22 cellular contexts compared by ENCODE assay signal in genomic region chr10:96415896-96416554, GRCh38. TPM values are rescaled to one million over a fixed set of nuclear protein-coding genes. Genes with fewer than 3 reads are reported as not detected.
A peak's percentile ranks its signal among the peaks of the same experiment; 100 is the strongest.
DNase-seq lines count a peak whose midpoint lies in the region; TF ChIP-seq lines count a peak whose summit lies in the region.
"Had no signal": no experiment of that assay in that cellular context is flagged by ENCODE, and none has a peak within 500 bp of the region (broad histone marks: within the 10 kb centered on the region; RNA-seq: fewer than 3 reads in every experiment).

No MANE protein-coding gene starts in this region.

- H2AFZ ChIP-seq in hepatocyte: no peak overlapping the region

- H3K9me3 ChIP-seq in left ventricle myocardium inferior (replicated peaks) (no peaks in the 10 kb centered on the region), right atrium auricular region (no peaks in the 10 kb centered on the region), adipocyte (ENCODE audit: control insufficient read depth, low read length) (no peaks in the 10 kb centered on the region), hepatocyte (ENCODE audit: low read depth) (no peaks in the 10 kb centered on the region), vagina (no peaks in the 10 kb centered on the region), WERI-Rb-1 (ENCODE audit: severe bottlenecking) (no peaks in the 10 kb centered on the region)
- H3K9me3 ChIP-seq: heart left ventricle had no signal

- H3K4me3 ChIP-seq in left ventricle myocardium inferior: no peak overlapping the region
- H3K4me3 ChIP-seq in right atrium auricular region: no peak overlapping the region
- H3K4me3 ChIP-seq in adipocyte (ENCODE audit: low read length): peak overlapping the region; percentile 16
- H3K4me3 ChIP-seq in hepatocyte: no peak overlapping the region
- no peak overlapping the region for H3K4me3 ChIP-seq in vagina
- H3K4me3 ChIP-seq in WERI-Rb-1 (ENCODE audit: low read depth, low read length): no peak overlapping the region
- H3K4me3 ChIP-seq: cardiac muscle cell, heart left ventricle had no signal

- no peak for TF ChIP-seq CTCF in left ventricle myocardium inferior (IDR thresholded peaks at IDR 0.05; ENCODE audit: borderline replicate concordance)
- TF ChIP-seq CTCF in right atrium auricular region (IDR thresholded peaks at IDR 0.05): no peak
- no peak for TF ChIP-seq CTCF in hepatocyte (IDR thresholded peaks at IDR 0.05; ENCODE audit: poor library complexity)
- no peak for TF ChIP-seq CTCF in vagina (IDR thresholded peaks at IDR 0.05)
- no peak for TF ChIP-seq CTCF in WERI-Rb-1 (IDR thresholded peaks at IDR 0.05; ENCODE audit: low read depth, low read length)

- H3K36me3 ChIP-seq in left ventricle myocardium inferior (no peaks in the 10 kb centered on the region), right atrium auricular region (no peaks in the 10 kb centered on the region), adipocyte (ENCODE audit: control insufficient read depth, insufficient read depth, low read length, severe bottlenecking) (no peaks in the 10 kb centered on the region), hepatocyte (replicated peaks; ENCODE audit: insufficient read depth, low read depth) (no peaks in the 10 kb centered on the region), vagina (no peaks in the 10 kb centered on the region), WERI-Rb-1 (no peaks in the 10 kb centered on the region)
- H3K36me3 ChIP-seq: cardiac muscle cell, heart left ventricle had no signal

- 98% methylated on average over 5 of the region's 5 CpGs for WGBS in hepatocyte (ENCODE audit: low lambda C conversion rate, missing lambda C conversion rate)

- no peak overlapping the region for H3K9ac ChIP-seq in adipocyte (ENCODE audit: low read length)

- H3K27me3 ChIP-seq in left ventricle myocardium inferior (ENCODE audit: low read depth): peaks cover 5% of the 10 kb centered on the region
- H3K27me3 ChIP-seq in right atrium auricular region: no peaks in the 10 kb centered on the region
- H3K27me3 ChIP-seq in adipocyte (replicated peaks; ENCODE audit: control insufficient read depth, insufficient read depth, low read length): peaks cover 36% of the 10 kb centered on the region
- peaks cover 20% of the 10 kb centered on the region for H3K27me3 ChIP-seq in hepatocyte
- H3K27me3 ChIP-seq in vagina: no peaks in the 10 kb centered on the region
- no peaks in the 10 kb centered on the region for H3K27me3 ChIP-seq in WERI-Rb-1 (ENCODE audit: insufficient read depth, low read depth, severe bottlenecking)
- H3K27me3 ChIP-seq: heart left ventricle had no signal

- H3K4me1 ChIP-seq in left ventricle myocardium inferior (peaks cover 71% of the 10 kb centered on the region), right atrium auricular region (peaks cover 0 to 21% of the 10 kb centered on the region in 2 donors), adipocyte (ENCODE audit: control insufficient read depth, insufficient read depth, low read length) (peaks cover 26% of the 10 kb centered on the region), hepatocyte (ENCODE audit: insufficient read depth) (peaks cover 22% of the 10 kb centered on the region), vagina (peaks cover 16% of the 10 kb centered on the region)

- DNase-seq in left ventricle myocardium inferior (no peak), right atrium auricular region (ENCODE audit: low spot score) (no peak), adipocyte (ENCODE audit: low read depth) (peak; percentile 5), hepatocyte (ENCODE audit: low spot score) (no peak), vagina (ENCODE audit: extremely low spot score in 2 of 2) (peak; percentile 27 to 52), mucosa of gallbladder (ENCODE audit: low spot score) (no peak), NCI-H1105 treated with DMSO at 0.1 percent for 48 hours (lab: John Stamatoyannopoulos, UW) (no peak), WERI-Rb-1 (no peak)
- DNase-seq: activated CD4-positive, alpha-beta memory T cell treated with anti-CD3 and anti-CD28 coated beads for 36 hours; activated naive CD8-positive, alpha-beta T cell treated with anti-CD3 and anti-CD28 coated beads for 36 hours; activated T-cell treated with anti-CD3 and anti-CD28 coated beads, Interleukin-2, amount 50 U/mL, for 4 hours; CD8-positive, alpha-beta memory T cell; effector CD8-positive, alpha-beta T cell; NCI-H2081; NCI-H524; nephron progenitor cell; stimulated activated naive CD8-positive, alpha-beta T cell treated with anti-CD3 and anti-CD28 coated beads, Interleukin-15, Interleukin-2, amounts not matched to agents 100 U/mL and 50 U/mL, for 24 hours had no signal

- no peaks in the 10 kb centered on the region for H4K20me1 ChIP-seq in hepatocyte (ENCODE audit: insufficient read depth, poor library complexity, severe bottlenecking)

- intact Hi-C loops in left ventricle myocardium inferior (cut with micrococcal nuclease): no loop called here
- intact Hi-C loops in vagina (cut with DNase I): no loop called here

- H3K27ac ChIP-seq in left ventricle myocardium inferior (replicated peaks) (peak overlapping the region; percentile 60), right atrium auricular region (no peak overlapping the region), hepatocyte (peak overlapping the region; percentile 49), vagina (no peak overlapping the region), WERI-Rb-1 (no peak overlapping the region)
- H3K27ac ChIP-seq: cardiac muscle cell had no signal

- H3K79me2 ChIP-seq in hepatocyte: no peaks in the 10 kb centered on the region

- no peaks in the 10 kb centered on the region for H3K9me2 ChIP-seq in hepatocyte (replicated peaks; ENCODE audit: insufficient read depth)

- no peak for TF ChIP-seq POLR2A in vagina (IDR thresholded peaks at IDR 0.05)

- H3K4me2 ChIP-seq in hepatocyte: peak overlapping the region; percentile 24

RNA-seq across cellular contexts. Expression of gene OPALIN, which starts 57.2 kb away (rescaled TPM):
- total RNA-seq in left ventricle myocardium inferior (not detected), right atrium auricular region (not detected), hepatocyte (not detected in 2 replicates), vagina (not detected), mucosa of gallbladder (not detected)
- polyA plus RNA-seq in hepatocyte: not detected in 2 replicates
- total RNA-seq: activated CD4-positive, alpha-beta memory T cell treated with anti-CD3 and anti-CD28 coated beads for 36 hours; activated naive CD8-positive, alpha-beta T cell treated with anti-CD3 and anti-CD28 coated beads for 36 hours; activated T-cell treated with anti-CD3 and anti-CD28 coated beads, Interleukin-2, amount 50 U/mL, for 4 hours; cardiac muscle cell; CD8-positive, alpha-beta memory T cell; fibroblast of lung; mesenteric fat pad; ureter had no signal
- polyA plus RNA-seq: cardiac muscle cell; CD8-positive, alpha-beta memory T cell; fibroblast of lung; heart left ventricle had no signal

Comparison
In these comparisons a context has a peak if more than half of its experiments do, and no peak if none do; other contexts are left out.
1. H3K27ac ChIP-seq: peak in left ventricle myocardium inferior (single experiment) and hepatocyte (single experiment); none in right atrium auricular region (0 of 2), vagina (single experiment) and WERI-Rb-1 (single experiment).
2. DNase-seq: peak in adipocyte (single experiment) and vagina (2 of 2); none in left ventricle myocardium inferior (single experiment), right atrium auricular region (single experiment), hepatocyte (single experiment), mucosa of gallbladder (single experiment), NCI-H1105 treated with DMSO at 0.1 percent for 48 hours (single experiment) and WERI-Rb-1 (single experiment).